Comparison of ENCODE assay signal across 18 cellular contexts in the genomic region with DNA sequence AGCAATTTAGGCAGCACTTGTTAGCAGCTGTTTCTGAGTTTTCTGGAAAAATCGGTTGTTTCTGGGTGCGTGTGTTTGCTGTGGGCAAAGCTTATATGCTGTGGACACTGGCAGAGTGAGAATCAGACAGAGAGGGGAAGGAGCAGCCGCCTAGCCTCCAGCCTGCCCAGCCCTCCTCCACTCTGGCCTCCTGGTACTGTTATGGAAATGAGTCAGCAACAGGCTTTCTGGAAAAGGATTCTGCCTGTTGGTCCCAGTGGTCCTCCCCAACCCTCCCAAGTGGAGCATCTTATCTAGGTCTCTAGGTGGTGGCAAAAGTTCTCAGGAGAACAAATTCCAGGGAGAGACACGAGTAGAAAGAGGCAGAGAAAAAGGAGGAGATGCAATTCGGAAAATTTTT. TPM values are rescaled to one million over a fixed set of nuclear protein-coding genes. Genes with fewer than 3 reads are reported as not detected.
A peak's percentile ranks its signal among the peaks of the same experiment; 100 is the strongest.
DNase-seq lines count a peak whose midpoint lies in the region; ATAC-seq, FAIRE-seq and TF ChIP-seq lines count a peak whose summit lies in the region.
"Had no signal": no experiment of that assay in that cellular context is flagged by ENCODE, and none has a peak within 500 bp of the region (broad histone marks: within the 10 kb centered on the region; RNA-seq: fewer than 3 reads in every experiment).

No MANE protein-coding gene starts in this region.

- no peaks in the 10 kb centered on the region for H3K27me3 ChIP-seq in NT2/D1 (ENCODE audit: insufficient read depth, insufficient read length)
- peaks cover 11 to 21% of the 10 kb centered on the region in 2 experiments for H3K27me3 ChIP-seq in mesenchymal stem cell (ENCODE audit: control insufficient read depth in 1 of 2, insufficient read depth in 1 of 2, low read length in 2 of 2)
- H3K27me3 ChIP-seq: BLaER1, ovary, transverse colon had no signal

- no peaks in the 10 kb centered on the region for H3K79me1 ChIP-seq in mesenchymal stem cell (replicated peaks; ENCODE audit: low read length, poor library complexity, severe bottlenecking)

- no peak overlapping the region for H3K23ac ChIP-seq in mesenchymal stem cell (ENCODE audit: low read length in 2 of 2)

- no peak for ATAC-seq in HG03095 (IDR thresholded peaks at IDR 0.05; ENCODE audit: unreplicated experiment)
- ATAC-seq: activated T-cell treated with anti-CD3 and anti-CD28 coated beads, Interleukin-2, amount 50 U/mL, for 72 hours had no signal

- H2BK5ac ChIP-seq in mesenchymal stem cell (ENCODE audit: low read depth, low read length, poor library complexity, severe bottlenecking) = no peak overlapping the region

- FAIRE-seq in urothelium cell line (lab: Jason Lieb, UNC) = no peak
- FAIRE-seq: GM19239 had no signal

- peak overlapping the region; percentile 91 for H4K91ac ChIP-seq in mesenchymal stem cell (ENCODE audit: low read length)

- H3K14ac ChIP-seq in mesenchymal stem cell (ENCODE audit: low read length in 2 of 2) = no peak overlapping the region

- H3K4me1 ChIP-seq in NT2/D1 (ENCODE audit: insufficient read depth, insufficient read length) = peaks cover 10% of the 10 kb centered on the region
- peaks cover 1% of the 10 kb centered on the region for H3K4me1 ChIP-seq in mesenchymal stem cell (ENCODE audit: control insufficient read depth, insufficient read depth, low read depth, low read length)
- H3K4me1 ChIP-seq: transverse colon had no signal

- no peak overlapping the region for H3K4me2 ChIP-seq in mesenchymal stem cell (ENCODE audit: low read length, poor library complexity, severe bottlenecking)
- H3K4me2 ChIP-seq: BLaER1 had no signal

- TF ChIP-seq CTCF in C4-2B (conservative IDR thresholded peaks at IDR 0.05) (no peak), epithelial cell of esophagus (IDR thresholded peaks at IDR 0.05; ENCODE audit: insufficient read depth, low read depth, low read length, missing control alignments) (no peak)

- no peak overlapping the region for H3K4me3 ChIP-seq in NT2/D1 (ENCODE audit: insufficient read length, low read depth)
- H3K4me3 ChIP-seq in epithelial cell of esophagus (ENCODE audit: low read length) = no peak overlapping the region
- H3K4me3 ChIP-seq in mesenchymal stem cell (ENCODE audit: insufficient read depth in 1 of 2, low read depth in 1 of 2, low read length in 2 of 2) = no peak overlapping the region
- H3K4me3 ChIP-seq: BLaER1, ovary, transverse colon had no signal

- H3K18ac ChIP-seq in mesenchymal stem cell (ENCODE audit: low read depth in 1 of 2, low read length in 2 of 2) = peak overlapping the region; percentile 64 to 84

- H3K9me3 ChIP-seq in NT2/D1 (ENCODE audit: insufficient read depth, low read length) = no peaks in the 10 kb centered on the region
- no peaks in the 10 kb centered on the region for H3K9me3 ChIP-seq in mesenchymal stem cell (ENCODE audit: control insufficient read depth, low read length)
- H3K9me3 ChIP-seq: BLaER1, ovary, transverse colon had no signal

- H2BK12ac ChIP-seq in mesenchymal stem cell (ENCODE audit: low read length in 2 of 2) = peak overlapping the region; percentile 21 to 88

- DNase-seq in NT2/D1 (ENCODE audit: low read depth, low spot score) (peak; percentile 76), epithelial cell of esophagus (ENCODE audit: low read depth) (peak; percentile 5), mesenchymal stem cell (peak; percentile 35), cerebellar nuclear complex (lab: John Stamatoyannopoulos, UW) (no peak), urothelium cell line (ENCODE audit: low spot score) (no peak)
- no peak for DNase-seq in activated naive CD4-positive, alpha-beta T cell (lab: John Stamatoyannopoulos, UW)
- DNase-seq: activated CD4-positive, alpha-beta T cell treated with anti-CD3 and anti-CD28 coated beads, Interleukin-2, amount 10 ng/mL, durations not matched to agents 7 days and 5 days; activated T-cell treated with anti-CD3 and anti-CD28 coated beads, Interleukin-2, amount 50 U/mL, for 72 hours; DND-41; Kasumi-1; midbrain; NCI-H774; ovary; transverse colon had no signal

- H3K36me3 ChIP-seq in NT2/D1 (ENCODE audit: insufficient read depth, insufficient read length, low read length) = peaks cover 16% of the 10 kb centered on the region
- H3K36me3 ChIP-seq in mesenchymal stem cell (ENCODE audit: control insufficient read depth in 1 of 2, insufficient read depth in 2 of 2, low read depth in 1 of 2, low read length in 2 of 2) = no peaks in the 10 kb centered on the region
- H3K36me3 ChIP-seq: BLaER1, ovary had no signal

- H2AFZ ChIP-seq in mesenchymal stem cell (ENCODE audit: low read depth, low read length) = no peak overlapping the region

- H3K9ac ChIP-seq in NT2/D1 (ENCODE audit: insufficient read length, low read depth) (peak overlapping the region; percentile 65), mesenchymal stem cell (ENCODE audit: low read length) (peak overlapping the region; percentile 4)
- H3K9ac ChIP-seq: BLaER1 had no signal

- no peak overlapping the region for H2AK5ac ChIP-seq in mesenchymal stem cell (ENCODE audit: low read length, severe bottlenecking)

- no peak overlapping the region for H3K4ac ChIP-seq in mesenchymal stem cell (ENCODE audit: low read depth in 1 of 2, low read length in 2 of 2)

- 56% methylated on average over 3 of the region's 5 CpGs for WGBS in mesenchymal stem cell

- H4K8ac ChIP-seq in mesenchymal stem cell (ENCODE audit: low read length) = peak overlapping the region; percentile 76

- H3K27ac ChIP-seq in C4-2B (peak overlapping the region; percentile 61), mesenchymal stem cell (ENCODE audit: low read length, poor library complexity, severe bottlenecking) (no peak overlapping the region)
- H3K27ac ChIP-seq: BLaER1, ovary had no signal

- no peak overlapping the region for H2BK15ac ChIP-seq in mesenchymal stem cell (ENCODE audit: low read depth, poor library complexity, severe bottlenecking)

- peak overlapping the region; percentile 57 for H2BK120ac ChIP-seq in mesenchymal stem cell (ENCODE audit: low read depth, low read length)

RNA-seq across cellular contexts. Expression of gene GOLT1A, which starts 42.2 kb away (rescaled TPM):
- polyA plus RNA-seq in mesenchymal stem cell (2013, experiment 1 of 2) = not detected
- not detected for polyA plus RNA-seq in mesenchymal stem cell (2013, experiment 2 of 2)
- polyA plus RNA-seq: ovary had no signal

RNA-seq across cellular contexts. Expression of gene KISS1, which starts 59.7 kb away (rescaled TPM):
- 0.08 TPM for polyA plus RNA-seq in mesenchymal stem cell (2013, experiment 1 of 2)
- 0.22 TPM for polyA plus RNA-seq in mesenchymal stem cell (2013, experiment 2 of 2)
- polyA plus RNA-seq: ovary had no signal

Comparison
In these comparisons a context has a peak if more than half of its experiments do, and no peak if none do; other contexts are left out.
1. DNase-seq: peak in NT2/D1 (single experiment), epithelial cell of esophagus (single experiment) and mesenchymal stem cell (single experiment); none in cerebellar nuclear complex (0 of 2), activated naive CD4-positive, alpha-beta T cell (0 of 4) and urothelium cell line (single experiment).